ENCODE assay signal across 21 cellular contexts in the genomic region with DNA sequence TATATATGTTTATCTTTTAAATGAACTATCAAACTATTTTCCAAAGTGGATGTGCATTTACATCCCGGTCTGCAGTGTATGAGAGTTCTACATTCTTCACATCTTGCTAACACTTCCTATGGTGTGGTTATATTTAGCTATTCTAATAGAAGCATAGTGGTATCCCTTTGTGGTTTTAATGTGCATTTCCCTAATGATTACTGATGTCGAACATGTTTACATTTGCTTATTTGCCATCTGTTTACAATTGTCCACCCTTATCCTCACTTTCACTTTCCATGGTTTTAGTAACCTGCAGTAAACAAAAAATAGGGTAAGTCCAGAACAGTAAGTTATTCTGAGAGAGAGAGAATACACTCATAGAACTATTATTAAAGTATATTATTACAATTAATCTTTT.
DNase-seq lines count a peak whose midpoint lies in the region; ATAC-seq and TF ChIP-seq lines count a peak whose summit lies in the region.
"Had no signal": no experiment of that assay in that cellular context is flagged by ENCODE, and none has a peak within 500 bp of the region (broad histone marks: within the 10 kb centered on the region; RNA-seq: fewer than 3 reads in every experiment).

No MANE protein-coding gene starts in this region.

- POLR2A ChIA-PET in MCF 10A (lab: Yijun Ruan, JAX), result interaction anchor here (0.6 to 1.8 kb wide), 2 partner anchors 59 to 353 kb away, joined by 3 to 5 read pairs; no protein-coding TSS in a partner anchor

- H4K20me1 ChIP-seq in hepatocyte (ENCODE audit: insufficient read depth, poor library complexity, severe bottlenecking), result no peaks in the 10 kb centered on the region

- H3K9me3 ChIP-seq in hepatocyte (ENCODE audit: low read depth), result no peaks in the 10 kb centered on the region
- H3K9me3 ChIP-seq: transverse colon had no signal

- H3K4me1 Mint-ChIP-seq in MCF 10A (ENCODE audit: insufficient read depth, unreplicated experiment), result no peaks in the 10 kb centered on the region
- H3K4me1 Mint-ChIP-seq: activated CD4-positive, alpha-beta T cell treated with anti-CD3 and anti-CD28 coated beads, Interleukin-2, amount 10 ng/mL, durations not matched to agents 24 days and 14 days; stimulated activated memory B cell treated with anti-CD40 and anti-IgM and Interleukin-4, amounts not matched to agents 10 μg/mL and 1 μg/mL and 100 μg/mL, for 72 hours had no signal

- no peak overlapping the region for H3K27ac ChIP-seq in hepatocyte
- H3K27ac ChIP-seq: transverse colon had no signal

- H3K79me2 ChIP-seq in hepatocyte, result no peaks in the 10 kb centered on the region

- no peak overlapping the region for H3K27ac Mint-ChIP-seq in MCF 10A (ENCODE audit: low read depth, unreplicated experiment)
- H3K27ac Mint-ChIP-seq: activated CD4-positive, alpha-beta T cell treated with anti-CD3 and anti-CD28 coated beads, Interleukin-2, amount 10 ng/mL, durations not matched to agents 24 days and 14 days; stimulated activated memory B cell treated with anti-CD40 and anti-IgM and Interleukin-4, amounts not matched to agents 10 μg/mL and 1 μg/mL and 100 μg/mL, for 72 hours had no signal

- peak; percentile 49 for DNase-seq in AG10803 (ENCODE audit: low read depth)
- peak; percentile 13 for DNase-seq in LHCN-M2 (ENCODE audit: low read depth)
- DNase-seq in cardiac fibroblast (ENCODE audit: low read depth in 2 of 2), result peak; percentile 11 to 56
- DNase-seq in hepatocyte (ENCODE audit: low spot score), result no peak
- DNase-seq in NK-92 (lab: John Stamatoyannopoulos, UW; ENCODE audit: unreplicated experiment), result no peak
- no peak for DNase-seq in MCF 10A (ENCODE audit: unreplicated experiment)
- DNase-seq in NCI-H2081 treated with DMSO at 0.1 percent for 48 hours (lab: John Stamatoyannopoulos, UW), result no peak
- DNase-seq: activated CD4-positive, alpha-beta T cell treated with anti-CD3 and anti-CD28 coated beads, Interleukin-2, amount 10 ng/mL, durations not matched to agents 24 days and 14 days; activated CD8-positive, alpha-beta memory T cell treated with anti-CD3 and anti-CD28 coated beads, Interleukin-2, amount 50 U/mL, for 4 hours; activated effector memory CD4-positive, alpha-beta T cell treated with anti-CD3 and anti-CD28 coated beads, Interleukin-2, amount 50 U/mL, for 16 hours; cerebellar nuclear complex; COR-L47; effector memory CD4-positive, alpha-beta T cell; left ventricle myocardium superior; NCI-H2171; retina; stimulated activated CD4-positive, alpha-beta T cell treated with anti-CD3 and anti-CD28 coated beads, Interleukin-15, amount 100 ng/mL, for 24 hours; transverse colon had no signal

- no peak overlapping the region for H3K4me3 Mint-ChIP-seq in MCF 10A (ENCODE audit: unreplicated experiment)
- H3K4me3 Mint-ChIP-seq: activated CD4-positive, alpha-beta T cell treated with anti-CD3 and anti-CD28 coated beads, Interleukin-2, amount 10 ng/mL, durations not matched to agents 24 days and 14 days; stimulated activated memory B cell treated with anti-CD40 and anti-IgM and Interleukin-4, amounts not matched to agents 10 μg/mL and 1 μg/mL and 100 μg/mL, for 72 hours had no signal

- H3K27me3 Mint-ChIP-seq in MCF 10A (ENCODE audit: insufficient read depth, unreplicated experiment), result no peaks in the 10 kb centered on the region
- H3K27me3 Mint-ChIP-seq: activated CD4-positive, alpha-beta T cell treated with anti-CD3 and anti-CD28 coated beads, Interleukin-2, amount 10 ng/mL, durations not matched to agents 24 days and 14 days; stimulated activated memory B cell treated with anti-CD40 and anti-IgM and Interleukin-4, amounts not matched to agents 10 μg/mL and 1 μg/mL and 100 μg/mL, for 72 hours had no signal

- H3K36me3 Mint-ChIP-seq in MCF 10A (ENCODE audit: insufficient read depth, unreplicated experiment), result no peaks in the 10 kb centered on the region
- H3K36me3 Mint-ChIP-seq: stimulated activated memory B cell treated with anti-CD40 and anti-IgM and Interleukin-4, amounts not matched to agents 10 μg/mL and 1 μg/mL and 100 μg/mL, for 72 hours had no signal

- CTCF ChIA-PET in MCF 10A (lab: Yijun Ruan, JAX), result no interaction called here

- intact Hi-C loops in MCF 10A (cut with micrococcal nuclease), result no loop called here

- no peaks in the 10 kb centered on the region for H3K9me2 ChIP-seq in hepatocyte (replicated peaks; ENCODE audit: insufficient read depth)

- no peaks in the 10 kb centered on the region for H3K4me1 ChIP-seq in hepatocyte (ENCODE audit: insufficient read depth)
- H3K4me1 ChIP-seq: transverse colon had no signal

- 57% methylated on average over 2 of the region's 2 CpGs for WGBS in hepatocyte (ENCODE audit: low lambda C conversion rate, missing lambda C conversion rate)

- H3K36me3 ChIP-seq in hepatocyte (replicated peaks; ENCODE audit: insufficient read depth, low read depth), result no peaks in the 10 kb centered on the region
- H3K36me3 ChIP-seq: transverse colon had no signal

- BruUV-seq in MCF 10A (replicated peaks; lab: Mats Ljungman, UMichigan), result no TSS peak

- no peak overlapping the region for H2AFZ ChIP-seq in hepatocyte

- H3K4me3 ChIP-seq in AG10803 (ENCODE audit: low read length) (no peak overlapping the region; the same call in 1 of the 2 replicates), cardiac fibroblast (replicated peaks in 1 of 2; ENCODE audit: low read depth in 2 of 2, low read length in 2 of 2) (no peak overlapping the region), hepatocyte (no peak overlapping the region)
- H3K4me3 ChIP-seq: GM12878, transverse colon had no signal

- H3K9me3 Mint-ChIP-seq in MCF 10A (ENCODE audit: unreplicated experiment), result no peaks in the 10 kb centered on the region
- H3K9me3 Mint-ChIP-seq: activated CD4-positive, alpha-beta T cell treated with anti-CD3 and anti-CD28 coated beads, Interleukin-2, amount 10 ng/mL, durations not matched to agents 24 days and 14 days; stimulated activated memory B cell treated with anti-CD40 and anti-IgM and Interleukin-4, amounts not matched to agents 10 μg/mL and 1 μg/mL and 100 μg/mL, for 72 hours had no signal

- TF ChIP-seq CTCF in AG10803 (conservative IDR thresholded peaks at IDR 0.05; ENCODE audit: low read length) (no peak), cardiac fibroblast (IDR thresholded peaks at IDR 0.05; ENCODE audit: low read depth, low read length) (no peak), hepatocyte (IDR thresholded peaks at IDR 0.05; ENCODE audit: poor library complexity) (no peak), MCF 10A (IDR thresholded peaks at IDR 0.05; ENCODE audit: unreplicated experiment) (no peak)

- peak overlapping the region; percentile 41 for H3K4me2 ChIP-seq in hepatocyte

- ATAC-seq in GM21526 (IDR thresholded peaks at IDR 0.05; ENCODE audit: low FRiP score, unreplicated experiment), result no peak
- ATAC-seq: GM12878; left ventricle myocardium superior; stimulated activated memory B cell treated with anti-CD40 and anti-IgM and Interleukin-4, amounts not matched to agents 10 μg/mL and 1 μg/mL and 100 μg/mL, for 72 hours had no signal

- H3K27me3 ChIP-seq in hepatocyte, result no peaks in the 10 kb centered on the region
- H3K27me3 ChIP-seq: transverse colon had no signal

Comparison
In these comparisons a context has a peak if more than half of its experiments do, and no peak if none do; other contexts are left out.
1. DNase-seq: peak in AG10803 (single experiment), LHCN-M2 (single experiment) and cardiac fibroblast (2 of 2); none in hepatocyte (single experiment), NK-92 (single experiment), MCF 10A (single experiment) and NCI-H2081 treated with DMSO at 0.1 percent for 48 hours (single experiment).